Comparison of ENCODE assay signal across 8 cellular contexts in genomic region chr16:55508941-55509920, GRCh38. TPM values are rescaled to one million over a fixed set of nuclear protein-coding genes. Genes with fewer than 3 reads are reported as not detected.
DNase-seq lines count a peak whose midpoint lies in the region; ATAC-seq, FAIRE-seq and TF ChIP-seq lines count a peak whose summit lies in the region.

Gene LPCAT2, plus strand, starts transcription at chr16:55509072. Its CDS starts 110 bp downstream, at chr16:55509182.

- dilution Hi-C loops in keratinocyte (cut with MboI; ENCODE audit: extremely low pct_ligation_motif_present, low sequenced_read_pairs): no loop called here

- intact Hi-C loops in colonic mucosa (cut with DNase I): no loop called here

- H4K20me1 ChIP-seq in keratinocyte (ENCODE audit: control insufficient read depth, extremely low read depth, insufficient read depth, low read length): no peaks in the 10 kb centered on the region

- H3K27ac ChIP-seq in colonic mucosa: peak within 1 kb of the TSS; percentile 57
- peak within 1 kb of the TSS; percentile 62 for H3K27ac ChIP-seq in keratinocyte (ENCODE audit: control insufficient read depth, insufficient read depth, low read length)
- peak within 1 kb of the TSS; percentile 49 for H3K27ac ChIP-seq in skeletal muscle tissue (ENCODE audit: low read depth, low read length)

- H3K4me1 ChIP-seq in colonic mucosa: peaks cover 4% of the 10 kb centered on the region
- peaks cover 9% of the 10 kb centered on the region for H3K4me1 ChIP-seq in keratinocyte (ENCODE audit: control insufficient read depth, extremely low read depth, insufficient read depth, low read length)
- peaks cover 0 to 7% (median 4%) of the 10 kb centered on the region in 3 donors for H3K4me1 ChIP-seq in skeletal muscle tissue (ENCODE audit: control insufficient read depth in 3 of 3, insufficient read depth in 3 of 3, low read length in 3 of 3)

- no peaks in the 10 kb centered on the region for H3K27me3 ChIP-seq in colonic mucosa
- H3K27me3 ChIP-seq in keratinocyte (ENCODE audit: control insufficient read depth, extremely low read depth, insufficient read depth, low read length): no peaks in the 10 kb centered on the region
- H3K27me3 ChIP-seq in skeletal muscle tissue (ENCODE audit: control insufficient read depth in 3 of 3, insufficient read depth in 3 of 3, low read length in 3 of 3): peaks cover 0 to 4% (median 0%) of the 10 kb centered on the region in 3 donors

- DNase-seq in DMS153 treated with DMSO at 0.1 percent for 48 hours (lab: John Stamatoyannopoulos, UW; ENCODE audit: unreplicated experiment): peak; percentile 75
- peak; percentile 78 for DNase-seq in HT1080 (ENCODE audit: low read depth)
- DNase-seq in SKM-1 (lab: John Stamatoyannopoulos, UW; ENCODE audit: unreplicated experiment): peak; percentile 83
- DNase-seq in colonic mucosa: peak; percentile 94
- DNase-seq in keratinocyte (ENCODE audit: low read depth, low spot score): no peak

- ATAC-seq in GM19455 (IDR thresholded peaks at IDR 0.05; ENCODE audit: unreplicated experiment) (no peak), HG03571 (IDR thresholded peaks at IDR 0.05; ENCODE audit: unreplicated experiment) (no peak)

- no peaks in the 10 kb centered on the region for H3K9me1 ChIP-seq in keratinocyte (ENCODE audit: control insufficient read depth, extremely low read depth, insufficient read depth, low read length)

- peaks cover 51% of the 10 kb centered on the region for H3K79me2 ChIP-seq in keratinocyte (ENCODE audit: control insufficient read depth, insufficient read depth, low read length)

- peak; percentile 78 for FAIRE-seq in keratinocyte (lab: Jason Lieb, UNC)

- TF ChIP-seq CTCF in colonic mucosa (IDR thresholded peaks at IDR 0.05) (no peak), keratinocyte (optimal IDR thresholded peaks at IDR 0.05 in 1 of 3, IDR thresholded peaks at IDR 0.05 in 1 of 3, conservative IDR thresholded peaks at IDR 0.05 in 1 of 3; ENCODE audit: extremely low read depth in 1 of 3, insufficient read depth in 2 of 3, low read length in 3 of 3) (no peak)

- H3K9me3 ChIP-seq in colonic mucosa (no peaks in the 10 kb centered on the region), keratinocyte (ENCODE audit: control insufficient read depth, low read depth, low read length) (no peaks in the 10 kb centered on the region), skeletal muscle tissue (ENCODE audit: control insufficient read depth in 3 of 3, low read length in 3 of 3) (peaks cover 0 to 3% (median 0%) of the 10 kb centered on the region in 3 donors)

- H3K4me2 ChIP-seq in keratinocyte (ENCODE audit: control insufficient read depth, extremely low read depth, insufficient read depth, low read depth, low read length): peak within 1 kb of the TSS; percentile 92

- H3K9ac ChIP-seq in colonic mucosa (ENCODE audit: low read depth in 2 of 2, low read length in 2 of 2): peak within 1 kb of the TSS; percentile 60 to 65
- H3K9ac ChIP-seq in keratinocyte (ENCODE audit: control insufficient read depth, extremely low read depth, insufficient read depth, low read length): peak within 1 kb of the TSS; percentile 79
- H3K9ac ChIP-seq in skeletal muscle tissue (ENCODE audit: low read depth in 1 of 3, low read length in 3 of 3): peak within 1 kb of the TSS; percentile 60 to 68 (median 64)

- peak within 1 kb of the TSS; percentile 70 for H3K4me3 ChIP-seq in colonic mucosa
- peak within 1 kb of the TSS; percentile 70 to 92 (median 85) for H3K4me3 ChIP-seq in keratinocyte (ENCODE audit: control insufficient read depth in 2 of 3, extremely low read depth in 1 of 3, insufficient read depth in 2 of 3, low read depth in 1 of 3, low read length in 3 of 3)
- H3K4me3 ChIP-seq in skeletal muscle tissue (ENCODE audit: low read length in 3 of 3): peak within 1 kb of the TSS; percentile 63 to 68 (median 65)

- peak within 1 kb of the TSS; percentile 59 for H2AFZ ChIP-seq in keratinocyte (ENCODE audit: control insufficient read depth, low read length)

- no peaks in the 10 kb centered on the region for H3K36me3 ChIP-seq in colonic mucosa
- peaks cover 0 to 6% of the 10 kb centered on the region in 2 experiments for H3K36me3 ChIP-seq in keratinocyte (ENCODE audit: control insufficient read depth in 2 of 2, extremely low read depth in 1 of 2, insufficient read depth in 2 of 2, low read length in 2 of 2)
- H3K36me3 ChIP-seq in skeletal muscle tissue (ENCODE audit: control insufficient read depth in 3 of 3, insufficient read depth in 3 of 3, low read length in 3 of 3): peaks cover 6 to 9% (median 6%) of the 10 kb centered on the region in 3 donors

RNA-seq across cellular contexts. Expression of gene LPCAT2, which starts in this region (rescaled TPM):
- 11.5 and 11.9 TPM in 2 replicates for total RNA-seq in HT1080 (2014; rRNA removed; shearing (Covaris generic))
- 10.0 and 13.6 TPM in 2 replicates for polyA plus RNA-seq in HT1080 (2015; cell fraction: cytosol; rRNA removed)
- polyA plus RNA-seq in HT1080 (2015; cell fraction: nucleus; rRNA removed): 21.9 and 25.6 TPM in 2 replicates
- total RNA-seq in colonic mucosa (10 to 100 TPM; 22.6 to 30.5 TPM), skeletal muscle tissue (24.5 TPM)
- 34.2 to 54.4 TPM (median 45.6 TPM) in 3 replicates for polyA plus RNA-seq in keratinocyte
- polyA plus RNA-seq in keratinocyte (2011; ENCODE audit: low read depth): 25.8 TPM
- polyA plus RNA-seq in keratinocyte (2011; cell fraction: cytosol; rRNA removed): 10.9 and 27.6 TPM in 2 replicates
- polyA plus RNA-seq in keratinocyte (2011; cell fraction: nucleus; rRNA removed): 46.1 and 58.3 TPM in 2 replicates
- polyA plus RNA-seq in keratinocyte (2012; ENCODE audit: low replicate concordance): 23.6 and 46.0 TPM in 2 replicates
- 19.9 to 31.9 TPM (median 22.2 TPM) in 3 replicates for polyA minus RNA-seq in keratinocyte
- polyA minus RNA-seq in keratinocyte (2011; cell fraction: cytosol; rRNA and poly(A)+ RNA removed): 29.7 TPM
- polyA minus RNA-seq in keratinocyte (2011; cell fraction: nucleus; rRNA and poly(A)+ RNA removed): 65.9 and 91.0 TPM in 2 replicates
